ENCODE assay signal across 9 cellular contexts in the genomic region with DNA sequence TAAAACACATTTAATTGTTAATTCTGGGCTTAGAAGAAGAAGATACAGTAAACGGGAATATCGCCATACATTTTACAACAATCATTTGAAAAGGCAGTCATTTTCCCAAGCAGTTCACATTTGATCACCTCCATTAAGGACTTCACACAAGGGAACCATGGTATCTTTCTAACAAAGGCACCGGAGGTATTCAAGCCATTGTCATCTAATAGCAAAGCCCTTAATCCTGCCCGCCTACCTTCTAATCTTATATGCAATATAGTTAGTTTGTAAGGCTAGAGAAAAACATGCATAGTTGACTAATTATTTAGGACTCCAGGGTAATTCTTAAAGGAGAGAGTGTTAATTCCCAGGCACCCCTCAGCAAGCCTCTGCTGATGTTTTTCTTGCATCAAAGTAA.
"Had no signal": no experiment of that assay in that cellular context is flagged by ENCODE, and none has a peak within 500 bp of the region (broad histone marks: within the 10 kb centered on the region; RNA-seq: fewer than 3 reads in every experiment).

No MANE protein-coding gene starts in this region.

- H3K4me1 ChIP-seq: HAP-1 had no signal

- H3K4me3 Mint-ChIP-seq: HFFc6 had no signal

- H3K36me3 ChIP-seq: HAP-1 had no signal

- ATAC-seq: HCT116, K562 had no signal

- H3K9me3 ChIP-seq: HAP-1 had no signal

- H3K4me3 ChIP-seq: GM23248, HAP-1, K562 had no signal

- H3K27ac ChIP-seq: GM23248, HL-60 had no signal

- DNase-seq: GM23248, GOT3, H7, HFFc6, IMR-90 had no signal

- H3K9me3 Mint-ChIP-seq: HFFc6 had no signal

- H3K9ac ChIP-seq: GM23248 had no signal

- H2AFZ ChIP-seq: GM23248 had no signal
